ENCODE assay signal across 8 cellular contexts in the genomic region with DNA sequence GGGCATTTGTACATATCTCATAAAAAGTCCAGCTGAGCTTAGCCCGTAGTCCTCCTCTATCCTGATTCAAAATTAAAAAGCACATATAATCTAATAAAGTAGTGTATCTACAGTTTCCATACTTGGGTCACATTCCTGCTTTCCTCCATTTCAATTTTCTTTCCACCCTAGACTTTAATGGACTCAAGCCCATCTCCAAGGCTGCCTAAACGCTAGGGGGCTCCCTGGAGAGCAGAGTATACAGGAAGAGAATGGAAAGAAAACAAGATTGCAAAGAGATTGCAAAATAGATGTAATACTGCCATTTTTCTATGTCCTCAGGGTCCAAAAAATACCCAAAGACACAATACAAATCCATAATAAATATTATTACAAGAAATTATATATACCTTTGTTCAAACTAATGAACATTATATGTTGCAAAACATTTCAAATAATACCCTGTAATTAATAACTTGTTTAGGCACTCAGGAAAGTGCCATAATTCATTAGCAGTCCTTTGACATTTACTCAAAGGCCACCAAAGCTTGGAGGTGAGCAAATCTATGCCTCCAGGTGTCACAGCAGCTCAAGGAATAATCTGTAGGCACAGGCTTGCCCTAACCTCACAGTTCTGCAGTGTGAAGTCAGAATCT. TPM values are rescaled to one million over a fixed set of nuclear protein-coding genes. Genes with fewer than 3 reads are reported as not detected.
DNase-seq lines count a peak whose midpoint lies in the region; ATAC-seq, FAIRE-seq and TF ChIP-seq lines count a peak whose summit lies in the region.

No MANE protein-coding gene starts in this region.

- H3K36me3 ChIP-seq in MM.1S (replicated peaks; ENCODE audit: insufficient read depth, low read length): no peaks in the 10 kb centered on the region; the same call in 1 of the 2 replicates
- peaks cover 0 to 11% (median 6%) of the 10 kb centered on the region in 9 donors for H3K36me3 ChIP-seq in heart right ventricle
- H3K36me3 ChIP-seq in sigmoid colon: peaks cover 5 to 7% (median 6%) of the 10 kb centered on the region in 4 donors

- H3K4me3 ChIP-seq in MM.1S (ENCODE audit: low read length) (no peak overlapping the region), heart right ventricle (no peak overlapping the region), sigmoid colon (no peak overlapping the region)

- no peaks in the 10 kb centered on the region for H3K9me3 ChIP-seq in MM.1S (replicated peaks; ENCODE audit: insufficient read depth, low read length)
- no peaks in the 10 kb centered on the region for H3K9me3 ChIP-seq in heart right ventricle
- no peaks in the 10 kb centered on the region for H3K9me3 ChIP-seq in sigmoid colon

- H3K27ac Mint-ChIP-seq in activated naive CD4-positive, alpha-beta T cell treated with anti-CD3 and anti-CD28 coated beads, Interleukin-2, amount 50 U/mL, for 72 hours: peak overlapping the region; percentile 6 to 59

- 14 to 15% methylated on average over 2 of the region's 2 CpGs for WGBS in heart right ventricle, 2 donors
- 13 to 26% methylated on average over 2 of the region's 2 CpGs for WGBS in sigmoid colon, 2 donors

- H3K79me2 ChIP-seq in MM.1S (ENCODE audit: low read length): peaks cover 26% of the 10 kb centered on the region

- no peaks in the 10 kb centered on the region for H3K9me3 Mint-ChIP-seq in activated naive CD4-positive, alpha-beta T cell treated with anti-CD3 and anti-CD28 coated beads, Interleukin-2, amount 50 U/mL, for 72 hours

- no peaks in the 10 kb centered on the region for H3K9me2 ChIP-seq in MM.1S (replicated peaks; ENCODE audit: insufficient read depth, low read length)

- H3K4me1 ChIP-seq in MM.1S (ENCODE audit: low read length) (peaks cover 21% of the 10 kb centered on the region), heart right ventricle (peaks cover 0 to 31% (median 14%) of the 10 kb centered on the region in 9 donors), sigmoid colon (peaks cover 0 to 17% (median 12%) of the 10 kb centered on the region in 4 donors)

- no peaks in the 10 kb centered on the region for H3K27me3 ChIP-seq in MM.1S (replicated peaks; ENCODE audit: insufficient read depth, low read length)
- no peaks in the 10 kb centered on the region for H3K27me3 ChIP-seq in heart right ventricle
- H3K27me3 ChIP-seq in sigmoid colon: no peaks in the 10 kb centered on the region

- peaks cover 20 to 24% of the 10 kb centered on the region in 2 donors for H3K36me3 Mint-ChIP-seq in activated naive CD4-positive, alpha-beta T cell treated with anti-CD3 and anti-CD28 coated beads, Interleukin-2, amount 50 U/mL, for 72 hours

- DNase-seq in ELF-1 (ENCODE audit: low read depth, low spot score) (peak; percentile 46), MM.1S (peak; percentile 61), SHP77 treated with DMSO at 0.1 percent for 48 hours (lab: John Stamatoyannopoulos, UW) (peak; percentile 63), heart right ventricle (peak; percentile 56 to 63), sigmoid colon (peak; percentile 76), frontal cortex (ENCODE audit: low spot score in 2 of 2) (no peak)
- DNase-seq in activated naive CD4-positive, alpha-beta T cell treated with anti-CD3 and anti-CD28 coated beads, Interleukin-2, amount 50 U/mL, for 72 hours (ENCODE audit: low spot score in 2 of 2): peak in 1 of 2 donors; percentile 64

- H4K20me1 ChIP-seq in MM.1S (ENCODE audit: insufficient read depth, low read length): no peaks in the 10 kb centered on the region; the same call in 1 of the 2 replicates

- H3K9ac ChIP-seq in MM.1S (ENCODE audit: low read length): no peak overlapping the region

- TF ChIP-seq CTCF in MM.1S (IDR thresholded peaks at IDR 0.05; ENCODE audit: low read length) (peak; percentile 62), heart right ventricle (IDR thresholded peaks at IDR 0.05) (peak; percentile 28 to 76 (median 66)), sigmoid colon (IDR thresholded peaks at IDR 0.05) (peak; percentile 20 to 76 (median 49))

- no peak overlapping the region for H2AFZ ChIP-seq in MM.1S (ENCODE audit: low read length)

- ATAC-seq in activated naive CD4-positive, alpha-beta T cell treated with anti-CD3 and anti-CD28 coated beads, Interleukin-2, amount 50 U/mL, for 72 hours: no peak
- ATAC-seq in heart right ventricle: no peak
- ATAC-seq in HG03565 (IDR thresholded peaks at IDR 0.05; ENCODE audit: unreplicated experiment): no peak

- FAIRE-seq in frontal cortex (lab: Jason Lieb, UNC): no peak

- H3K4me2 ChIP-seq in MM.1S (ENCODE audit: low read depth, low read length): no peak overlapping the region

- H3K27ac ChIP-seq in MM.1S (ENCODE audit: low read length) (no peak overlapping the region), heart right ventricle (no peak overlapping the region), sigmoid colon (no peak overlapping the region)

- intact Hi-C loops in heart right ventricle (cut with DNase I): loop anchor here in 9 of 10 donors (1.0 to 10.0 kb wide), 12 partner anchors 75 to 378 kb away; a partner anchor contains a TSS
- intact Hi-C loops in sigmoid colon (cut with DNase I): loop anchor here (1.0 to 10.0 kb wide), 2 partner anchors 75 to 288 kb away; a partner anchor contains a TSS

- no peak for TF ChIP-seq POLR2A in sigmoid colon (IDR thresholded peaks at IDR 0.05)

- peaks cover 7% of the 10 kb centered on the region; the same call in 1 of the 2 replicates for H3F3A ChIP-seq in MM.1S (ENCODE audit: insufficient read depth, low read length)

- TF ChIP-seq EP300 in sigmoid colon (IDR thresholded peaks at IDR 0.05): no peak

RNA-seq across cellular contexts. Expression of a gene that starts 2.4 kb away (rescaled TPM):
- 100 to 1,000 TPM; 239 to 276 TPM for total RNA-seq in activated naive CD4-positive, alpha-beta T cell treated with anti-CD3 and anti-CD28 coated beads, Interleukin-2, amount 50 U/mL, for 72 hours
- total RNA-seq in heart right ventricle: 10 to 100 TPM; 18.0 to 28.5 (median 25.9) TPM
- polyA plus RNA-seq in heart right ventricle: 10 to 100 TPM in 1 of 2 donors, 1 to 10 TPM in 1; 9.7 to 29.7 TPM
- total RNA-seq in sigmoid colon: 10 to 100 TPM; 31.0 to 36.8 (median 32.8) TPM
- 10 to 100 TPM; 13.2 to 54.7 (median 16.6) TPM for polyA plus RNA-seq in sigmoid colon
- 11.0 TPM for total RNA-seq in frontal cortex

RNA-seq across cellular contexts. Expression of a gene that starts 42.6 kb away (rescaled TPM):
- 10 to 100 TPM in 1 of 2 donors, 1 to 10 TPM in 1; 6.2 to 13.9 TPM for total RNA-seq in activated naive CD4-positive, alpha-beta T cell treated with anti-CD3 and anti-CD28 coated beads, Interleukin-2, amount 50 U/mL, for 72 hours
- total RNA-seq in heart right ventricle (not detected), sigmoid colon (not detected), frontal cortex (not detected)
- polyA plus RNA-seq in heart right ventricle (not detected), sigmoid colon (under 1 TPM in 1 of 3 donors, not detected in 2; 0.12 TPM)

Comparison
In these comparisons a context has a peak if more than half of its experiments do, and no peak if none do; other contexts are left out.
1. DNase-seq: peak in ELF-1 (single experiment), MM.1S (single experiment), SHP77 treated with DMSO at 0.1 percent for 48 hours (single experiment), heart right ventricle (2 of 2) and sigmoid colon (single experiment); none in frontal cortex (0 of 2).
2. RNA of a gene that starts 2.4 kb away (total RNA-seq): 239 to 276 TPM in activated naive CD4-positive, alpha-beta T cell treated with anti-CD3 and anti-CD28 coated beads, Interleukin-2, amount 50 U/mL, for 72 hours; 31.0 to 36.8 TPM in sigmoid colon, 18.0 to 28.5 TPM in heart right ventricle and 11.0 TPM in frontal cortex (single experiment); every median in the first group is over 4 times any median in the second.
3. Peak in every context shown above with its lines, with median percentiles within 50 percentile points of each other: CTCF ChIP-seq.